ENCODE assay signal across 26 cellular contexts in the genomic region with DNA sequence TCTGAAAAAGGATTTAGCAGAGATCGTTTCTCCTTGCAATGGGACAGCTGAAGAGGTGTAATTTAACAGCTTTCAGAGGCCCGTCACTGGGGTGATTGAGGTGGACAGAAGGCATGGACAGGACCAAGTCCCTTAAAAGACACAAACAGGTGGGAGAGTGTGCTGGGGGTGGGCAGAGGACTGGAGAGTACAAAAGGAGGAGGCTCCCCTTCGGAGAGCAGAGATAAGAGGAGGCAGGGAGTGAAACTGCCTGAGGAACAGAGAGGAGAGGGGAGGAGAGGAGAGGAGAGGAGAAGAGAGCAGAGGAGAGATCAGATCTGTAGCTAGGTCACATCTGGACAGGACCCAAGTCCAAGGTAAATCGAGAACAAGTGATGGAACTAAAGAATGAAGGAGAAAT. TPM values are rescaled to one million over a fixed set of nuclear protein-coding genes. Genes with fewer than 3 reads are reported as not detected.
"Had no signal": no experiment of that assay in that cellular context is flagged by ENCODE, and none has a peak within 500 bp of the region (broad histone marks: within the 10 kb centered on the region; RNA-seq: fewer than 3 reads in every experiment).

No MANE protein-coding gene starts in this region.

- H3K27ac Mint-ChIP-seq: activated CD4-positive, alpha-beta T cell treated with anti-CD3 and anti-CD28 coated beads, Interleukin-2, amount 10 ng/mL, durations not matched to agents 24 days and 14 days; activated CD8-positive, alpha-beta memory T cell treated with anti-CD3 and anti-CD28 coated beads, Interleukin-2, amount 10 ng/mL, durations not matched to agents 7 days and 5 days; activated naive CD8-positive, alpha-beta T cell treated with anti-CD3 and anti-CD28 coated beads for 36 hours; activated T-cell treated with anti-CD3 and anti-CD28 coated beads, Interleukin-2, amount 50 U/mL, for 24 hours; activated T-helper 1 cell treated with anti-CD3 and anti-CD28 coated beads, Interleukin-12 subunit alpha, Interleukin-12 subunit beta, Interleukin-2, Interleukin-4 antibody, amounts not matched to agents 30 ng/mL and 10 ng/mL and 1 ng/mL, durations not matched to agents 14 hours and 24 hours and 36 hours; T-helper 1 cell treated with Interleukin-12 subunit alpha and Interleukin-12 subunit beta and Interleukin-4 antibody, amounts not matched to agents 30 μg/mL and 1 μg/mL, for 36 hours had no signal

- H3K27ac ChIP-seq: KMS-11, RWPE1 had no signal

- H3K9me3 Mint-ChIP-seq: activated CD4-positive, alpha-beta T cell treated with anti-CD3 and anti-CD28 coated beads, Interleukin-2, amount 10 ng/mL, durations not matched to agents 24 days and 14 days; activated naive CD8-positive, alpha-beta T cell treated with anti-CD3 and anti-CD28 coated beads for 36 hours; activated T-cell treated with anti-CD3 and anti-CD28 coated beads, Interleukin-2, amount 50 U/mL, for 24 hours; activated T-helper 1 cell treated with anti-CD3 and anti-CD28 coated beads, Interleukin-12 subunit alpha, Interleukin-12 subunit beta, Interleukin-2, Interleukin-4 antibody, amounts not matched to agents 30 ng/mL and 10 ng/mL and 1 ng/mL, durations not matched to agents 14 hours and 24 hours and 36 hours; T-helper 1 cell treated with Interleukin-12 subunit alpha and Interleukin-12 subunit beta and Interleukin-4 antibody, amounts not matched to agents 30 μg/mL and 1 μg/mL, for 36 hours had no signal

- DNase-seq: activated CD4-positive, alpha-beta T cell treated with anti-CD3 and anti-CD28 coated beads, Interleukin-2, amount 10 ng/mL, durations not matched to agents 24 days and 14 days; activated CD4-positive, alpha-beta T cell treated with anti-CD3 and anti-CD28 coated beads, Interleukin-2, amount 50 U/mL, for 48 hours; activated CD4-positive, CD25-positive, alpha-beta regulatory T cell treated with anti-CD3 and anti-CD28 coated beads, Interleukin-2, amount 50 U/mL, for 72 hours; activated CD8-positive, alpha-beta memory T cell treated with anti-CD3 and anti-CD28 coated beads, Interleukin-2, amount 10 ng/mL, durations not matched to agents 7 days and 5 days; activated effector memory CD4-positive, alpha-beta T cell treated with anti-CD3 and anti-CD28 coated beads, Interleukin-2, amount 50 U/mL, for 16 hours; activated naive CD4-positive, alpha-beta T cell treated with Interleukin-2 at 50 U/mL for 16 hours; activated naive CD8-positive, alpha-beta T cell treated with anti-CD3 and anti-CD28 coated beads for 36 hours; activated T-cell treated with anti-CD3 and anti-CD28 coated beads, Interleukin-2, amount 50 U/mL, for 24 hours; MM.1S; NCI-H1105; NCI-H1436; NCI-H1694 treated with DMSO at 0.1 percent for 48 hours; NCI-H2081; NCI-H510A treated with DMSO at 0.1 percent for 48 hours; NCI-H69; NK-92 treated with Interleukin-12 subunit alpha and Interleukin-12 subunit beta, amount 100 ng/mL, for 24 hours; OCI-M1; Right ventricle myocardium superior had no signal

- H3K36me3 Mint-ChIP-seq: activated CD8-positive, alpha-beta memory T cell treated with anti-CD3 and anti-CD28 coated beads, Interleukin-2, amount 10 ng/mL, durations not matched to agents 7 days and 5 days; activated naive CD8-positive, alpha-beta T cell treated with anti-CD3 and anti-CD28 coated beads for 36 hours had no signal

- H3K4me2 ChIP-seq: KMS-11 had no signal

- H3K4me1 Mint-ChIP-seq: activated CD4-positive, alpha-beta T cell treated with anti-CD3 and anti-CD28 coated beads, Interleukin-2, amount 10 ng/mL, durations not matched to agents 24 days and 14 days; activated CD8-positive, alpha-beta memory T cell treated with anti-CD3 and anti-CD28 coated beads, Interleukin-2, amount 10 ng/mL, durations not matched to agents 7 days and 5 days had no signal

- ATAC-seq: activated CD8-positive, alpha-beta memory T cell treated with anti-CD3 and anti-CD28 coated beads, Interleukin-2, amount 10 ng/mL, durations not matched to agents 7 days and 5 days; Panc1 had no signal

- H3K4me3 Mint-ChIP-seq: activated CD4-positive, alpha-beta T cell treated with anti-CD3 and anti-CD28 coated beads, Interleukin-2, amount 10 ng/mL, durations not matched to agents 24 days and 14 days; activated CD8-positive, alpha-beta memory T cell treated with anti-CD3 and anti-CD28 coated beads, Interleukin-2, amount 10 ng/mL, durations not matched to agents 7 days and 5 days; activated naive CD8-positive, alpha-beta T cell treated with anti-CD3 and anti-CD28 coated beads for 36 hours; activated T-cell treated with anti-CD3 and anti-CD28 coated beads, Interleukin-2, amount 50 U/mL, for 24 hours; activated T-helper 1 cell treated with anti-CD3 and anti-CD28 coated beads, Interleukin-12 subunit alpha, Interleukin-12 subunit beta, Interleukin-2, Interleukin-4 antibody, amounts not matched to agents 30 ng/mL and 10 ng/mL and 1 ng/mL, durations not matched to agents 14 hours and 24 hours and 36 hours; T-helper 1 cell treated with Interleukin-12 subunit alpha and Interleukin-12 subunit beta and Interleukin-4 antibody, amounts not matched to agents 30 μg/mL and 1 μg/mL, for 36 hours had no signal

- H3K9ac ChIP-seq: KMS-11 had no signal

RNA-seq across cellular contexts. Expression of a gene that starts 48.6 kb away (rescaled TPM):
- total RNA-seq: activated CD4-positive, alpha-beta T cell treated with anti-CD3 and anti-CD28 coated beads, Interleukin-2, amount 10 ng/mL, durations not matched to agents 24 days and 14 days; activated CD8-positive, alpha-beta memory T cell treated with anti-CD3 and anti-CD28 coated beads, Interleukin-2, amount 10 ng/mL, durations not matched to agents 7 days and 5 days; activated naive CD8-positive, alpha-beta T cell treated with anti-CD3 and anti-CD28 coated beads for 36 hours; activated T-helper 1 cell treated with anti-CD3 and anti-CD28 coated beads, Interleukin-12 subunit alpha, Interleukin-12 subunit beta, Interleukin-2, Interleukin-4 antibody, amounts not matched to agents 30 ng/mL and 10 ng/mL and 1 ng/mL, durations not matched to agents 14 hours and 24 hours and 36 hours; Right ventricle myocardium superior had no signal

RNA-seq across cellular contexts. Expression of a gene that starts 50.1 kb away (rescaled TPM):
- total RNA-seq: activated CD4-positive, alpha-beta T cell treated with anti-CD3 and anti-CD28 coated beads, Interleukin-2, amount 10 ng/mL, durations not matched to agents 24 days and 14 days; activated CD8-positive, alpha-beta memory T cell treated with anti-CD3 and anti-CD28 coated beads, Interleukin-2, amount 10 ng/mL, durations not matched to agents 7 days and 5 days; activated naive CD8-positive, alpha-beta T cell treated with anti-CD3 and anti-CD28 coated beads for 36 hours; activated T-helper 1 cell treated with anti-CD3 and anti-CD28 coated beads, Interleukin-12 subunit alpha, Interleukin-12 subunit beta, Interleukin-2, Interleukin-4 antibody, amounts not matched to agents 30 ng/mL and 10 ng/mL and 1 ng/mL, durations not matched to agents 14 hours and 24 hours and 36 hours; cardiac septum; Right ventricle myocardium superior; SK-MEL-5 had no signal
- polyA plus RNA-seq: adipose tissue had no signal
